24 cellular contexts compared by ENCODE assay signal in genomic region chr16:88373927-88374492, GRCh38. TPM values are rescaled to one million over a fixed set of nuclear protein-coding genes. Genes with fewer than 3 reads are reported as not detected.
"Had no signal": no experiment of that assay in that cellular context is flagged by ENCODE, and none has a peak within 500 bp of the region (broad histone marks: within the 10 kb centered on the region; RNA-seq: fewer than 3 reads in every experiment).

No MANE protein-coding gene starts in this region.

- H3K27ac ChIP-seq: colonic mucosa, esophagus muscularis mucosa, lower lobe of right lung, testis, vagina had no signal

- DNase-seq: activated B cell treated with CpG ODN at 0.5 μM for 24 hours; activated CD4-positive, alpha-beta memory T cell treated with anti-CD3 and anti-CD28 coated beads for 36 hours; activated CD4-positive, alpha-beta T cell treated with anti-CD3 and anti-CD28 coated beads for 36 hours; activated naive CD4-positive, alpha-beta T cell treated with Interleukin-2 at 50 U/mL for 16 hours; activated naive CD8-positive, alpha-beta T cell treated with anti-CD3 and anti-CD28 coated beads for 36 hours; activated T-cell treated with anti-CD3 and anti-CD28 coated beads, Interleukin-2, amount 50 U/mL, for 48 hours; colonic mucosa; hippocampal formation; mesendoderm; occipital lobe; retina; stimulated activated CD4-positive, alpha-beta T cell treated with anti-CD3 and anti-CD28 coated beads, Interleukin-1b, Interleukin-23, amount 100 ng/mL, for 48 hours; stimulated activated naive B cell treated with anti-CD40 and anti-IgM and Interleukin-4, amounts not matched to agents 10 μg/mL and 1 μg/mL and 100 μg/mL, for 72 hours; T-helper 9 cell; testis; trophoblast cell had no signal

- H3K27me3 Mint-ChIP-seq: activated CD4-positive, alpha-beta T cell treated with anti-CD3 and anti-CD28 coated beads for 36 hours; activated naive CD8-positive, alpha-beta T cell treated with anti-CD3 and anti-CD28 coated beads for 36 hours; central memory CD8-positive, alpha-beta T cell had no signal

- H3K4me3 ChIP-seq: breast epithelium, colonic mucosa, dorsolateral prefrontal cortex, esophagus muscularis mucosa, lower lobe of right lung, mucosa of descending colon, testis, vagina had no signal

- H3K36me3 Mint-ChIP-seq: activated CD4-positive, alpha-beta memory T cell treated with anti-CD3 and anti-CD28 coated beads for 36 hours; activated naive CD8-positive, alpha-beta T cell treated with anti-CD3 and anti-CD28 coated beads for 36 hours; stimulated activated naive B cell treated with anti-CD40 and anti-IgM and Interleukin-4, amounts not matched to agents 10 μg/mL and 1 μg/mL and 100 μg/mL, for 72 hours had no signal

- H3K4me1 Mint-ChIP-seq: activated B cell treated with CpG ODN at 0.5 μM for 24 hours; activated CD4-positive, alpha-beta T cell treated with anti-CD3 and anti-CD28 coated beads for 36 hours; activated naive CD8-positive, alpha-beta T cell treated with anti-CD3 and anti-CD28 coated beads for 36 hours; central memory CD8-positive, alpha-beta T cell; stimulated activated naive B cell treated with anti-CD40 and anti-IgM and Interleukin-4, amounts not matched to agents 10 μg/mL and 1 μg/mL and 100 μg/mL, for 72 hours had no signal

- H3K9me3 Mint-ChIP-seq: activated B cell treated with CpG ODN at 0.5 μM for 24 hours; activated CD4-positive, alpha-beta memory T cell treated with anti-CD3 and anti-CD28 coated beads for 36 hours; activated naive CD8-positive, alpha-beta T cell treated with anti-CD3 and anti-CD28 coated beads for 36 hours; central memory CD8-positive, alpha-beta T cell; stimulated activated naive B cell treated with anti-CD40 and anti-IgM and Interleukin-4, amounts not matched to agents 10 μg/mL and 1 μg/mL and 100 μg/mL, for 72 hours had no signal

- H3K27ac Mint-ChIP-seq: activated B cell treated with CpG ODN at 0.5 μM for 24 hours; activated CD4-positive, alpha-beta memory T cell treated with anti-CD3 and anti-CD28 coated beads for 36 hours; activated CD4-positive, alpha-beta T cell treated with anti-CD3 and anti-CD28 coated beads for 36 hours; activated naive CD8-positive, alpha-beta T cell treated with anti-CD3 and anti-CD28 coated beads for 36 hours; stimulated activated naive B cell treated with anti-CD40 and anti-IgM and Interleukin-4, amounts not matched to agents 10 μg/mL and 1 μg/mL and 100 μg/mL, for 72 hours had no signal

- H3K27me3 ChIP-seq: breast epithelium, colonic mucosa, testis, vagina had no signal

- H3K9me3 ChIP-seq: breast epithelium, colonic mucosa, esophagus muscularis mucosa, lower lobe of right lung, mucosa of descending colon, testis, vagina had no signal

- H3K4me1 ChIP-seq: colonic mucosa, lower lobe of right lung, testis, vagina had no signal

- ATAC-seq: activated CD4-positive, alpha-beta T cell treated with anti-CD3 and anti-CD28 coated beads for 36 hours; lower lobe of right lung; mucosa of descending colon; stimulated activated naive B cell treated with anti-CD40 and anti-IgM and Interleukin-4, amounts not matched to agents 10 μg/mL and 1 μg/mL and 100 μg/mL, for 72 hours had no signal

- H3K36me3 ChIP-seq: breast epithelium, colonic mucosa, esophagus muscularis mucosa, lower lobe of right lung, vagina had no signal

- H3K4me3 Mint-ChIP-seq: activated B cell treated with CpG ODN at 0.5 μM for 24 hours; activated CD4-positive, alpha-beta memory T cell treated with anti-CD3 and anti-CD28 coated beads for 36 hours; activated CD4-positive, alpha-beta T cell treated with anti-CD3 and anti-CD28 coated beads for 36 hours; activated naive CD8-positive, alpha-beta T cell treated with anti-CD3 and anti-CD28 coated beads for 36 hours; central memory CD8-positive, alpha-beta T cell; stimulated activated naive B cell treated with anti-CD40 and anti-IgM and Interleukin-4, amounts not matched to agents 10 μg/mL and 1 μg/mL and 100 μg/mL, for 72 hours had no signal

RNA-seq across cellular contexts. Expression of gene ZNF469, which starts 8.7 kb away (rescaled TPM):
- polyA plus RNA-seq: neural cell had no signal
